ENCODE assay signal across 15 cellular contexts in the genomic region with DNA sequence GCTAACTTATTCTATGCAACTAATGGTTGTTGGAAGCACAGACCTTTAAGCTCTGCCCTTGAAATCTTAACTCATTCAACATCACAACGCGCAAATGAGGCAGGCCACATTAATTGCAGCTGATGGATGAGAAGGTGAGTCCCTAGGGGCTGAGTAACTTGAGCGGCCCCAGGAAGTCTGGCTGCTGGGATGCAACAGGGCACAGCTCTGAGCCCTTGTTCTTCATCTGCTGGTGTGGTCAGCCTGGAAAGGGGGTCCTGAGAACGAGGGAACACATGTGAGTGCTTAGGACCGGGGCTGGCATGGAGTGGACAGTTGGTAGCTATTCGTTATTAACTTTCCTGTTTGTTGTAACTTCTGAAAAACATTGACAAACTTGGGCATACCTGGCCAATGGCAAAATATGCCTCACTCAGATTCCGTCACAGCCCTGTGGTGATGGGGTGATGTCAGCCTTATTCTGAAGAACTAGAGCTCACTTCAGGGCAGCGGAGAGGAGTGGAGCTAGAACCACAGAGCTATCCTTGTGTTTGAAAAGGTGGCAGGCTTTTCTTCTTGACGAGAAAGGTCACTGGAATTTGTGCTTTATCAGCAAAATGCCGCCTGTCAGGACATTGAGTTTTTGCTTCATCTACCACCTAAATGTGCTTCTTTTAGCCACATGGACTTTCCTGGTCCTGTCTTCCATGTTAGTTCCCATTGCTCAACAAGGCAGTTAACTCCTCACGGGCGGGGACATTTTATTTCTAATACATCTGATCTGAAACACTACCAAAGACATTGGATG.
"Had no signal": no experiment of that assay in that cellular context is flagged by ENCODE, and none has a peak within 500 bp of the region (broad histone marks: within the 10 kb centered on the region; RNA-seq: fewer than 3 reads in every experiment).

No MANE protein-coding gene starts in this region.

- H3K36me3 ChIP-seq: cardiac muscle cell, neutrophil, pancreas, stomach, transverse colon had no signal

- H3K27me3 Mint-ChIP-seq: activated CD8-positive, alpha-beta T cell treated with anti-CD3 and anti-CD28 coated beads for 36 hours; activated naive CD8-positive, alpha-beta T cell treated with anti-CD3 and anti-CD28 coated beads, Interleukin-2, amount 50 U/mL, for 24 hours had no signal

- H3K4me3 Mint-ChIP-seq: activated CD4-positive, alpha-beta T cell treated with anti-CD3 and anti-CD28 coated beads, Interleukin-2, amount 10 ng/mL, durations not matched to agents 24 days and 14 days; activated CD8-positive, alpha-beta T cell treated with anti-CD3 and anti-CD28 coated beads for 36 hours; activated naive CD8-positive, alpha-beta T cell treated with anti-CD3 and anti-CD28 coated beads, Interleukin-2, amount 50 U/mL, for 24 hours; dendritic cell treated with granulocyte-macrophage colony-stimulating factor and Interleukin-4, amounts not matched to agents 40 ng/mL and 50 ng/mL, for 4 days; nephron; T-helper 1 cell treated with Interleukin-12 subunit alpha and Interleukin-12 subunit beta and Interleukin-4 antibody, amounts not matched to agents 30 μg/mL and 1 μg/mL, for 36 hours had no signal

- H3K27ac Mint-ChIP-seq: activated CD4-positive, alpha-beta T cell treated with anti-CD3 and anti-CD28 coated beads, Interleukin-2, amount 10 ng/mL, durations not matched to agents 24 days and 14 days; activated CD8-positive, alpha-beta T cell treated with anti-CD3 and anti-CD28 coated beads for 36 hours; activated naive CD8-positive, alpha-beta T cell treated with anti-CD3 and anti-CD28 coated beads, Interleukin-2, amount 50 U/mL, for 24 hours; dendritic cell treated with granulocyte-macrophage colony-stimulating factor and Interleukin-4, amounts not matched to agents 40 ng/mL and 50 ng/mL, for 4 days; nephron; T-helper 1 cell treated with Interleukin-12 subunit alpha and Interleukin-12 subunit beta and Interleukin-4 antibody, amounts not matched to agents 30 μg/mL and 1 μg/mL, for 36 hours had no signal

- ATAC-seq: activated CD4-positive, CD25-positive, alpha-beta regulatory T cell treated with anti-CD3 and anti-CD28 coated beads, Interleukin-2, amount 50 U/mL, for 24 hours had no signal

- FAIRE-seq: frontal cortex, pancreas had no signal

- H3K27ac ChIP-seq: cardiac muscle cell, neutrophil, pancreas, psoas muscle, stomach, transverse colon had no signal

- H3K4me1 Mint-ChIP-seq: activated naive CD8-positive, alpha-beta T cell treated with anti-CD3 and anti-CD28 coated beads, Interleukin-2, amount 50 U/mL, for 24 hours had no signal

- H3K4me1 ChIP-seq: pancreas, psoas muscle, transverse colon had no signal

- H3K27me3 ChIP-seq: cardiac muscle cell, neutrophil, pancreas, transverse colon had no signal

- DNase-seq: activated gamma-delta T cell had no signal

- H3K9me3 ChIP-seq: neutrophil, pancreas, psoas muscle, stomach, transverse colon had no signal

- H3K4me3 ChIP-seq: cardiac muscle cell, pancreas, psoas muscle, stomach, transverse colon had no signal

- H3K9me3 Mint-ChIP-seq: activated CD4-positive, alpha-beta T cell treated with anti-CD3 and anti-CD28 coated beads, Interleukin-2, amount 10 ng/mL, durations not matched to agents 24 days and 14 days; activated CD8-positive, alpha-beta T cell treated with anti-CD3 and anti-CD28 coated beads for 36 hours; activated naive CD8-positive, alpha-beta T cell treated with anti-CD3 and anti-CD28 coated beads, Interleukin-2, amount 50 U/mL, for 24 hours; dendritic cell treated with granulocyte-macrophage colony-stimulating factor and Interleukin-4, amounts not matched to agents 40 ng/mL and 50 ng/mL, for 4 days; nephron; T-helper 1 cell treated with Interleukin-12 subunit alpha and Interleukin-12 subunit beta and Interleukin-4 antibody, amounts not matched to agents 30 μg/mL and 1 μg/mL, for 36 hours had no signal
